9 cellular contexts compared by ENCODE assay signal in genomic region chr6:46015119-46015968, GRCh38. TPM values are rescaled to one million over a fixed set of nuclear protein-coding genes. Genes with fewer than 3 reads are reported as not detected.
DNase-seq lines count a peak whose midpoint lies in the region; ATAC-seq and TF ChIP-seq lines count a peak whose summit lies in the region.
"Had no signal": no experiment of that assay in that cellular context is flagged by ENCODE, and none has a peak within 500 bp of the region (broad histone marks: within the 10 kb centered on the region; RNA-seq: fewer than 3 reads in every experiment).

TSS of gene CLIC5 (minus strand) at chr6:46015860. CDS start at chr6:46015542, 318 bp downstream.

- H3K9me3 Mint-ChIP-seq in osteocyte (ENCODE audit: unreplicated experiment) (peaks cover 5% of the 10 kb centered on the region), HFFc6 (no peaks in the 10 kb centered on the region)

- TF ChIP-seq POLR2A in gastroesophageal sphincter (IDR thresholded peaks at IDR 0.05), result no peak

- peaks cover 55% of the 10 kb centered on the region for H3K27me3 Mint-ChIP-seq in osteocyte (ENCODE audit: unreplicated experiment)
- H3K27me3 Mint-ChIP-seq in HFFc6 (ENCODE audit: insufficient read depth), result peaks cover 27% of the 10 kb centered on the region

- peaks cover 5% of the 10 kb centered on the region for H3K36me3 Mint-ChIP-seq in osteocyte (ENCODE audit: unreplicated experiment)
- H3K36me3 Mint-ChIP-seq in HFFc6 (ENCODE audit: low read depth), result peaks cover 6% of the 10 kb centered on the region; the same call in 1 of the 2 replicates

- H3K27me3 ChIP-seq in gastroesophageal sphincter, result peaks cover 58% of the 10 kb centered on the region

- H3K4me1 ChIP-seq in gastroesophageal sphincter, result peaks cover 0 to 23% (median 8%) of the 10 kb centered on the region in 3 donors

- no peaks in the 10 kb centered on the region for H3K36me3 ChIP-seq in gastroesophageal sphincter
- H3K36me3 ChIP-seq: BLaER1 treated with 17β-estradiol and CSF1 and Interleukin-3, amounts not matched to agents 10 nM and 100 nM had no signal

- 0 to 3% methylated on average over 10 to 12 of the region's 82 CpGs for WGBS in gastroesophageal sphincter (ENCODE audit: low coverage in 1 of 2), 2 donors

- DNase-seq in NCI-H82 (lab: John Stamatoyannopoulos, UW) (peak; percentile 8), NCI-H82 treated with DMSO at 0.1 percent for 48 hours (lab: John Stamatoyannopoulos, UW; ENCODE audit: unreplicated experiment) (no peak), osteocyte (ENCODE audit: extremely low spot score, unreplicated experiment) (peak; percentile 85), glomerular visceral epithelial cell (ENCODE audit: extremely low spot score) (no peak), HFFc6 (no peak)
- DNase-seq in activated T-cell treated with anti-CD3 and anti-CD28 coated beads, Interleukin-2, amount 50 U/mL, for 48 hours, result peak; percentile 50 to 62

- TF ChIP-seq CTCF in gastroesophageal sphincter (IDR thresholded peaks at IDR 0.05), result no peak
- no peak for TF ChIP-seq CTCF in osteocyte (IDR thresholded peaks at IDR 0.05)
- no peak for TF ChIP-seq CTCF in HFFc6 (IDR thresholded peaks at IDR 0.05)

- H3K27ac Mint-ChIP-seq in osteocyte (ENCODE audit: unreplicated experiment), result no peak within 1 kb of the TSS
- H3K27ac Mint-ChIP-seq in HFFc6, result no peak within 1 kb of the TSS

- H3K4me1 Mint-ChIP-seq in osteocyte (ENCODE audit: unreplicated experiment) (peaks cover 24% of the 10 kb centered on the region), HFFc6 (ENCODE audit: low read depth) (peaks cover 6% of the 10 kb centered on the region)

- no peaks in the 10 kb centered on the region for H3K9me3 ChIP-seq in gastroesophageal sphincter

- H3K4me3 Mint-ChIP-seq in osteocyte (ENCODE audit: unreplicated experiment) (peak within 1 kb of the TSS; percentile 68), HFFc6 (no peak within 1 kb of the TSS)

- no peak for TF ChIP-seq EP300 in gastroesophageal sphincter (IDR thresholded peaks at IDR 0.05)

- H3K27ac ChIP-seq in gastroesophageal sphincter, result peak within 1 kb of the TSS in 2 of 4 donors; percentile 48 to 71
- H3K27ac ChIP-seq: BLaER1 treated with 17β-estradiol and CSF1 and Interleukin-3, amounts not matched to agents 10 nM and 100 nM had no signal

- H3K4me3 ChIP-seq in gastroesophageal sphincter, result peak within 1 kb of the TSS; percentile 40 to 58

- peak; percentile 25 for ATAC-seq in gastroesophageal sphincter
- ATAC-seq in HG02884 (IDR thresholded peaks at IDR 0.05; ENCODE audit: unreplicated experiment), result no peak

RNA-seq across cellular contexts. Expression of gene CLIC5, which starts in this region (rescaled TPM):
- total RNA-seq in gastroesophageal sphincter (1 to 10 TPM; 2.8 to 6.9 (median 5.0) TPM), osteocyte (not detected in 2 replicates)
- not detected for total RNA-seq in HFFc6 (2021; fragmentation: NEBNext Ultra II Directional; extraction: Animal tissue kit (Norgen Biotek cat#: 25700))

Comparison
In these comparisons a context has a peak if more than half of its experiments do, and no peak if none do; other contexts are left out.
1. DNase-seq: peak in NCI-H82 (single experiment) and activated T-cell treated with anti-CD3 and anti-CD28 coated beads, Interleukin-2, amount 50 U/mL, for 48 hours (2 of 2); none in NCI-H82 treated with DMSO at 0.1 percent for 48 hours (single experiment), glomerular visceral epithelial cell (single experiment) and HFFc6 (single experiment).
2. Peak in DNase-seq in osteocyte; RNA of the gene not detected or under 1 TPM.